In genomic region chr10:72067463-72068125, GRCh38 we compare ENCODE assay signal across 19 cellular contexts. TPM values are rescaled to one million over a fixed set of nuclear protein-coding genes. Genes with fewer than 3 reads are reported as not detected.
DNase-seq lines count a peak whose midpoint lies in the region; ATAC-seq and TF ChIP-seq lines count a peak whose summit lies in the region.
"Had no signal": no experiment of that assay in that cellular context is flagged by ENCODE, and none has a peak within 500 bp of the region (broad histone marks: within the 10 kb centered on the region; RNA-seq: fewer than 3 reads in every experiment).

No MANE protein-coding gene starts in this region.

- H3K4me3 Mint-ChIP-seq in CD8-positive, alpha-beta T cell, result no peak overlapping the region
- H3K4me3 Mint-ChIP-seq in activated T-helper 2 cell treated with anti-CD3 and anti-CD28 coated beads, Interferon-gamma antibody, Interleukin-2, Interleukin-4, amounts not matched to agents 10 μg/mL and 5 μg/mL and 100 μg/mL, durations not matched to agents 14 hours and 24 hours and 36 hours (ENCODE audit: low read depth), result no peak overlapping the region
- no peak overlapping the region for H3K4me3 Mint-ChIP-seq in endodermal cell
- H3K4me3 Mint-ChIP-seq: activated B cell treated with CpG ODN at 0.5 μM for 24 hours; activated CD4-positive, alpha-beta memory T cell treated with anti-CD3 and anti-CD28 coated beads, Interleukin-2, amount 10 ng/mL, durations not matched to agents 7 days and 5 days; activated T-cell treated with anti-CD3 and anti-CD28 coated beads, Interleukin-2, amount 50 U/mL, for 4 hours; mesothelial cell of epicardium; nephron progenitor cell had no signal

- H3K9me2 ChIP-seq in OCI-LY7 (ENCODE audit: insufficient read depth, low read length), result no peaks in the 10 kb centered on the region
- H3K9me2 ChIP-seq: SK-N-SH had no signal

- no peak for ATAC-seq in CD8-positive, alpha-beta T cell
- ATAC-seq: activated T-cell treated with anti-CD3 and anti-CD28 coated beads, Interleukin-2, amount 50 U/mL, for 4 hours had no signal

- H2BK5ac ChIP-seq in mesenchymal stem cell (ENCODE audit: low read depth, low read length, poor library complexity, severe bottlenecking), result no peak overlapping the region

- no peak overlapping the region for H2BK12ac ChIP-seq in mesenchymal stem cell (ENCODE audit: low read length in 2 of 2)

- H3K27me3 ChIP-seq in AG04450 (ENCODE audit: control insufficient read depth, insufficient read depth, low read length), result peaks cover 18% of the 10 kb centered on the region
- no peaks in the 10 kb centered on the region for H3K27me3 ChIP-seq in CD8-positive, alpha-beta T cell (ENCODE audit: insufficient read depth, low read length)
- H3K27me3 ChIP-seq in mesenchymal stem cell (ENCODE audit: control insufficient read depth in 1 of 2, insufficient read depth in 1 of 2, low read length in 2 of 2), result peaks cover 12 to 31% of the 10 kb centered on the region in 2 experiments
- no peaks in the 10 kb centered on the region for H3K27me3 ChIP-seq in endodermal cell (ENCODE audit: control insufficient read depth, insufficient read depth, low read length, poor library complexity, severe bottlenecking)

- no peak overlapping the region for H3K23ac ChIP-seq in mesenchymal stem cell (ENCODE audit: low read length in 2 of 2)

- no peak for DNase-seq in AG04450 (ENCODE audit: low read depth, low spot score)
- DNase-seq in CD8-positive, alpha-beta T cell, result no peak
- DNase-seq in activated T-helper 2 cell treated with anti-CD3 and anti-CD28 coated beads, Interferon-gamma antibody, Interleukin-2, Interleukin-4, amounts not matched to agents 10 μg/mL and 5 μg/mL and 100 μg/mL, durations not matched to agents 14 hours and 24 hours and 36 hours (ENCODE audit: low spot score), result no peak
- no peak for DNase-seq in mesenchymal stem cell
- no peak for DNase-seq in HCEC 1CT
- DNase-seq in OCI-LY7 (ENCODE audit: low spot score), result no peak
- DNase-seq in stimulated activated naive CD4-positive, alpha-beta T cell (lab: John Stamatoyannopoulos, UW), result no peak
- DNase-seq in endodermal cell, result no peak
- DNase-seq: activated B cell treated with CpG ODN at 0.5 μM for 24 hours; activated CD4-positive, alpha-beta memory T cell treated with anti-CD3 and anti-CD28 coated beads, Interleukin-2, amount 10 ng/mL, durations not matched to agents 7 days and 5 days; activated T-cell treated with anti-CD3 and anti-CD28 coated beads, Interleukin-2, amount 50 U/mL, for 4 hours; NCI-H1105 treated with DMSO at 0.1 percent for 48 hours; NCI-H2029 treated with DMSO at 0.1 percent for 48 hours; NCI-H226; NCI-H748 treated with DMSO at 0.1 percent for 48 hours; nephron progenitor cell; SK-N-SH; T-helper 9 cell had no signal

- H4K20me1 ChIP-seq in OCI-LY7 (ENCODE audit: insufficient read depth, low read length), result no peaks in the 10 kb centered on the region

- H3K79me1 ChIP-seq in mesenchymal stem cell (replicated peaks; ENCODE audit: low read length, poor library complexity, severe bottlenecking), result no peaks in the 10 kb centered on the region

- H3K27ac Mint-ChIP-seq in CD8-positive, alpha-beta T cell, result peak overlapping the region; percentile 57
- H3K27ac Mint-ChIP-seq in activated T-helper 2 cell treated with anti-CD3 and anti-CD28 coated beads, Interferon-gamma antibody, Interleukin-2, Interleukin-4, amounts not matched to agents 10 μg/mL and 5 μg/mL and 100 μg/mL, durations not matched to agents 14 hours and 24 hours and 36 hours, result peak overlapping the region; percentile 22
- no peak overlapping the region for H3K27ac Mint-ChIP-seq in endodermal cell
- H3K27ac Mint-ChIP-seq: activated B cell treated with CpG ODN at 0.5 μM for 24 hours; activated CD4-positive, alpha-beta memory T cell treated with anti-CD3 and anti-CD28 coated beads, Interleukin-2, amount 10 ng/mL, durations not matched to agents 7 days and 5 days; mesothelial cell of epicardium had no signal

- POLR2A ChIA-PET in AG04450 (lab: Yijun Ruan, JAX) (no interaction called here), OCI-LY7 (lab: Charles Lee) (no interaction called here)
- POLR2A ChIA-PET in CD8-positive, alpha-beta T cell (lab: Charles Lee), result interaction anchor here (0.9 to 4.0 kb wide), 10 partner anchors 10 to 149 kb away, joined by 3 to 12 read pairs (median 4); partner anchors contain the start of genes ASCC1 and SPOCK2

- H3K36me3 ChIP-seq in CD8-positive, alpha-beta T cell (ENCODE audit: insufficient read depth, low read length), result peaks cover 92% of the 10 kb centered on the region
- H3K36me3 ChIP-seq in mesenchymal stem cell (ENCODE audit: control insufficient read depth in 1 of 2, insufficient read depth in 2 of 2, low read depth in 1 of 2, low read length in 2 of 2) (no peaks in the 10 kb centered on the region), OCI-LY7 (ENCODE audit: insufficient read depth, low read length) (no peaks in the 10 kb centered on the region), endodermal cell (ENCODE audit: control insufficient read depth, insufficient read depth, low read length) (no peaks in the 10 kb centered on the region)

- H3K9me3 Mint-ChIP-seq in CD8-positive, alpha-beta T cell, result no peaks in the 10 kb centered on the region
- H3K9me3 Mint-ChIP-seq in activated T-helper 2 cell treated with anti-CD3 and anti-CD28 coated beads, Interferon-gamma antibody, Interleukin-2, Interleukin-4, amounts not matched to agents 10 μg/mL and 5 μg/mL and 100 μg/mL, durations not matched to agents 14 hours and 24 hours and 36 hours, result no peaks in the 10 kb centered on the region
- H3K9me3 Mint-ChIP-seq in endodermal cell, result no peaks in the 10 kb centered on the region
- H3K9me3 Mint-ChIP-seq: activated B cell treated with CpG ODN at 0.5 μM for 24 hours; activated CD4-positive, alpha-beta memory T cell treated with anti-CD3 and anti-CD28 coated beads, Interleukin-2, amount 10 ng/mL, durations not matched to agents 7 days and 5 days; activated T-cell treated with anti-CD3 and anti-CD28 coated beads, Interleukin-2, amount 50 U/mL, for 4 hours; nephron progenitor cell had no signal

- H2BK120ac ChIP-seq in mesenchymal stem cell (ENCODE audit: low read depth, low read length), result no peak overlapping the region

- 81% methylated on average over 11 of the region's 13 CpGs for WGBS in mesenchymal stem cell
- WGBS in endodermal cell (ENCODE audit: insufficient coverage in 1 of 2, insufficient read length in 1 of 2), 2 experiments, result 93 to 100% methylated on average over 4 to 13 of the region's 13 CpGs

- H3K18ac ChIP-seq in mesenchymal stem cell (ENCODE audit: low read depth in 1 of 2, low read length in 2 of 2), result no peak overlapping the region

- no peak overlapping the region for H2BK15ac ChIP-seq in mesenchymal stem cell (ENCODE audit: low read depth, poor library complexity, severe bottlenecking)

- peaks cover 37% of the 10 kb centered on the region for H3K4me1 Mint-ChIP-seq in CD8-positive, alpha-beta T cell (ENCODE audit: low read depth)
- peaks cover under 1% of the 10 kb centered on the region for H3K4me1 Mint-ChIP-seq in activated T-helper 2 cell treated with anti-CD3 and anti-CD28 coated beads, Interferon-gamma antibody, Interleukin-2, Interleukin-4, amounts not matched to agents 10 μg/mL and 5 μg/mL and 100 μg/mL, durations not matched to agents 14 hours and 24 hours and 36 hours (ENCODE audit: low read depth)
- no peaks in the 10 kb centered on the region for H3K4me1 Mint-ChIP-seq in endodermal cell
- H3K4me1 Mint-ChIP-seq: activated B cell treated with CpG ODN at 0.5 μM for 24 hours had no signal

- no peaks in the 10 kb centered on the region for H3K27me3 Mint-ChIP-seq in CD8-positive, alpha-beta T cell (ENCODE audit: low read depth)
- no peaks in the 10 kb centered on the region for H3K27me3 Mint-ChIP-seq in activated T-helper 2 cell treated with anti-CD3 and anti-CD28 coated beads, Interferon-gamma antibody, Interleukin-2, Interleukin-4, amounts not matched to agents 10 μg/mL and 5 μg/mL and 100 μg/mL, durations not matched to agents 14 hours and 24 hours and 36 hours (ENCODE audit: low read depth)
- H3K27me3 Mint-ChIP-seq in endodermal cell (ENCODE audit: insufficient read depth), result no peaks in the 10 kb centered on the region
- H3K27me3 Mint-ChIP-seq: activated B cell treated with CpG ODN at 0.5 μM for 24 hours; activated CD4-positive, alpha-beta memory T cell treated with anti-CD3 and anti-CD28 coated beads, Interleukin-2, amount 10 ng/mL, durations not matched to agents 7 days and 5 days had no signal

- CTCF ChIA-PET in AG04450 (lab: Charles Lee) (interaction anchor here (0.5 to 3.9 kb wide), 3 partner anchors 16 to 57 kb away, joined by 4 to 15 read pairs (median 13); no protein-coding TSS in a partner anchor), OCI-LY7 (lab: Charles Lee; ENCODE audit: unreplicated experiment) (no interaction called here)
- CTCF ChIA-PET in CD8-positive, alpha-beta T cell (lab: Charles Lee), result interaction anchor here (0.8 to 1.6 kb wide), 6 partner anchors 8 to 273 kb away, joined by 3 to 7 read pairs (median 3); no protein-coding TSS in a partner anchor

- H2AFZ ChIP-seq in mesenchymal stem cell (ENCODE audit: low read depth, low read length) (no peak overlapping the region), OCI-LY7 (ENCODE audit: low read length) (no peak overlapping the region)

- no peaks in the 10 kb centered on the region for H3K79me2 ChIP-seq in OCI-LY7 (ENCODE audit: insufficient read depth, low read depth, low read length)

- no TSS peak for BruUV-seq in OCI-LY7 (replicated peaks; lab: Mats Ljungman, UMichigan)

- H3K27ac ChIP-seq in AG04450 (ENCODE audit: low read depth, low read length) (peak overlapping the region; percentile 11), mesenchymal stem cell (ENCODE audit: low read length, poor library complexity, severe bottlenecking) (no peak overlapping the region), OCI-LY7 (ENCODE audit: low read depth, low read length, poor library complexity, severe bottlenecking) (no peak overlapping the region), endodermal cell (ENCODE audit: low read depth, low read length) (no peak overlapping the region)
- H3K27ac ChIP-seq in CD8-positive, alpha-beta T cell (ENCODE audit: low read depth, low read length), result no peak overlapping the region

- intact Hi-C loops in CD8-positive, alpha-beta T cell (cut with DNase I, micrococcal nuclease), result no loop called here
- intact Hi-C loops in activated T-helper 2 cell treated with anti-CD3 and anti-CD28 coated beads, Interferon-gamma antibody, Interleukin-2, Interleukin-4, amounts not matched to agents 10 μg/mL and 5 μg/mL and 100 μg/mL, durations not matched to agents 14 hours and 24 hours and 36 hours (cut with micrococcal nuclease), result no loop called here
- intact Hi-C loops in OCI-LY7 (cut with micrococcal nuclease; ENCODE audit: unreplicated experiment), result no loop called here

- H3K4me3 ChIP-seq in AG04450 (ENCODE audit: low read depth, low read length) (no peak overlapping the region), mesenchymal stem cell (ENCODE audit: insufficient read depth in 1 of 2, low read depth in 1 of 2, low read length in 2 of 2) (no peak overlapping the region), OCI-LY7 (ENCODE audit: low read depth, low read length, poor library complexity, severe bottlenecking) (no peak overlapping the region), endodermal cell (ENCODE audit: low read length) (no peak overlapping the region)
- no peak overlapping the region for H3K4me3 ChIP-seq in CD8-positive, alpha-beta T cell (ENCODE audit: low read depth, low read length)

- H3K36me3 Mint-ChIP-seq in CD8-positive, alpha-beta T cell, result peaks cover 88% of the 10 kb centered on the region
- H3K36me3 Mint-ChIP-seq in activated T-helper 2 cell treated with anti-CD3 and anti-CD28 coated beads, Interferon-gamma antibody, Interleukin-2, Interleukin-4, amounts not matched to agents 10 μg/mL and 5 μg/mL and 100 μg/mL, durations not matched to agents 14 hours and 24 hours and 36 hours (ENCODE audit: low read depth), result peaks cover 78% of the 10 kb centered on the region
- H3K36me3 Mint-ChIP-seq in endodermal cell (ENCODE audit: low read depth), result no peaks in the 10 kb centered on the region

- H3K9me3 ChIP-seq in AG04450 (ENCODE audit: control insufficient read depth, insufficient read depth, low read length) (peaks cover 8% of the 10 kb centered on the region), mesenchymal stem cell (ENCODE audit: control insufficient read depth, low read length) (peaks cover 7% of the 10 kb centered on the region), OCI-LY7 (ENCODE audit: low read length) (no peaks in the 10 kb centered on the region), endodermal cell (ENCODE audit: control insufficient read depth, low read length) (no peaks in the 10 kb centered on the region)
- no peaks in the 10 kb centered on the region for H3K9me3 ChIP-seq in CD8-positive, alpha-beta T cell (ENCODE audit: low read length)
- H3K9me3 ChIP-seq: SK-N-SH had no signal

- H4K8ac ChIP-seq in mesenchymal stem cell (ENCODE audit: low read length), result no peak overlapping the region

- H3K4me1 ChIP-seq in CD8-positive, alpha-beta T cell (ENCODE audit: insufficient read depth, low read length), result peaks cover 29% of the 10 kb centered on the region
- H3K4me1 ChIP-seq in mesenchymal stem cell (ENCODE audit: control insufficient read depth, insufficient read depth, low read depth, low read length) (peaks cover 18% of the 10 kb centered on the region), OCI-LY7 (ENCODE audit: insufficient read depth, low read length, poor library complexity, severe bottlenecking) (no peaks in the 10 kb centered on the region), endodermal cell (ENCODE audit: control insufficient read depth, insufficient read depth, low read length) (no peaks in the 10 kb centered on the region)

- H3K4ac ChIP-seq in mesenchymal stem cell (ENCODE audit: low read depth in 1 of 2, low read length in 2 of 2), result no peak overlapping the region

- H2AK5ac ChIP-seq in mesenchymal stem cell (ENCODE audit: low read length, severe bottlenecking), result no peak overlapping the region

- H3K4me2 ChIP-seq in mesenchymal stem cell (ENCODE audit: low read length, poor library complexity, severe bottlenecking) (no peak overlapping the region), OCI-LY7 (ENCODE audit: low read length) (no peak overlapping the region)
- H3K4me2 ChIP-seq: SK-N-SH had no signal

- peak overlapping the region; percentile 70 for H4K91ac ChIP-seq in mesenchymal stem cell (ENCODE audit: low read length)

- peak overlapping the region in 1 of 2 experiments; percentile 57 for H3K14ac ChIP-seq in mesenchymal stem cell (ENCODE audit: low read length in 2 of 2)

- H3K9ac ChIP-seq in mesenchymal stem cell (ENCODE audit: low read length), result no peak overlapping the region
- no peak overlapping the region for H3K9ac ChIP-seq in endodermal cell (ENCODE audit: extremely low read depth, low read length, poor library complexity, severe bottlenecking)
- H3K9ac ChIP-seq: SK-N-SH had no signal

- TF ChIP-seq CTCF in AG04450 (IDR thresholded peaks at IDR 0.05; ENCODE audit: low read depth, low read length) (no peak), OCI-LY7 (conservative IDR thresholded peaks at IDR 0.05; ENCODE audit: low read length) (no peak), endodermal cell (conservative IDR thresholded peaks at IDR 0.05) (no peak)
- TF ChIP-seq CTCF in CD8-positive, alpha-beta T cell (IDR thresholded peaks at IDR 0.05), result no peak

RNA-seq across cellular contexts. Expression of gene SPOCK2, which starts 20.8 kb away (rescaled TPM):
- polyA plus RNA-seq in AG04450 (2011; rRNA removed), result 0.02 and 0.16 TPM in 2 replicates
- 0.04 and 0.14 TPM in 2 replicates for polyA minus RNA-seq in AG04450 (2011; rRNA and poly(A)+ RNA removed)
- total RNA-seq in CD8-positive, alpha-beta T cell, result 100 to 1,000 TPM; 909 to 922 TPM
- total RNA-seq in activated T-helper 2 cell treated with anti-CD3 and anti-CD28 coated beads, Interferon-gamma antibody, Interleukin-2, Interleukin-4, amounts not matched to agents 10 μg/mL and 5 μg/mL and 100 μg/mL, durations not matched to agents 14 hours and 24 hours and 36 hours, result 135 and 137 TPM in 2 replicates
- polyA plus RNA-seq in mesenchymal stem cell (2013, experiment 1 of 2), result 0.22 TPM
- 0.30 TPM for polyA plus RNA-seq in mesenchymal stem cell (2013, experiment 2 of 2)
- total RNA-seq in OCI-LY7 (2014; rRNA removed; shearing (Covaris generic)), result 0.76 and 2.2 TPM in 2 replicates
- total RNA-seq in OCI-LY7 (2022), result 6.3 and 7.5 TPM in 2 replicates
- 1 to 10 TPM; 1.6 to 3.7 TPM for total RNA-seq in endodermal cell
- 2.2 TPM for polyA plus RNA-seq in endodermal cell (2013, experiment 1 of 2)
- 3.2 TPM for polyA plus RNA-seq in endodermal cell (2013, experiment 2 of 2)

Comparison
In these comparisons a context has a peak if more than half of its experiments do, and no peak if none do; other contexts are left out.
1. RNA of gene SPOCK2, which starts 20.8 kb away (total RNA-seq): 909 to 922 TPM in CD8-positive, alpha-beta T cell and 135 to 137 TPM in activated T-helper 2 cell treated with anti-CD3 and anti-CD28 coated beads, Interferon-gamma antibody, Interleukin-2, Interleukin-4, amounts not matched to agents 10 μg/mL and 5 μg/mL and 100 μg/mL, durations not matched to agents 14 hours and 24 hours and 36 hours; 0.76 to 7.5 TPM in OCI-LY7 and 1.6 to 3.7 TPM in endodermal cell; every median in the first group is over 10 times any median in the second.